7 cellular contexts compared by ENCODE assay signal in genomic region chr1:109687641-109688499, GRCh38.
DNase-seq lines count a peak whose midpoint lies in the region; ATAC-seq lines count a peak whose summit lies in the region.

GSTM1 (plus strand) TSS chr1:109687817; CDS start chr1:109687874, 57 bp downstream.

- peaks cover 14% of the 10 kb centered on the region for H3K36me3 Mint-ChIP-seq in T-helper 2 cell treated with Interferon-gamma antibody and Interleukin-4, amounts not matched to agents 5 μg/mL and 100 μg/mL, for 36 hours (ENCODE audit: low read depth)
- H3K36me3 Mint-ChIP-seq in stimulated activated memory B cell treated with anti-CD40 and anti-IgM and Interleukin-4, amounts not matched to agents 10 μg/mL and 1 μg/mL and 100 μg/mL, for 72 hours, result no peaks in the 10 kb centered on the region

- H3K4me1 Mint-ChIP-seq in T-helper 2 cell treated with Interferon-gamma antibody and Interleukin-4, amounts not matched to agents 5 μg/mL and 100 μg/mL, for 36 hours (ENCODE audit: low read depth), result peaks cover 18% of the 10 kb centered on the region
- H3K4me1 Mint-ChIP-seq in stimulated activated memory B cell treated with anti-CD40 and anti-IgM and Interleukin-4, amounts not matched to agents 10 μg/mL and 1 μg/mL and 100 μg/mL, for 72 hours, result peaks cover 6% of the 10 kb centered on the region

- ATAC-seq in GM18873 (IDR thresholded peaks at IDR 0.05; ENCODE audit: low FRiP score, unreplicated experiment) (peak; percentile 94), HG02642 (IDR thresholded peaks at IDR 0.05; ENCODE audit: poor library complexity, unreplicated experiment) (peak; percentile 98)
- ATAC-seq in stimulated activated memory B cell treated with anti-CD40 and anti-IgM and Interleukin-4, amounts not matched to agents 10 μg/mL and 1 μg/mL and 100 μg/mL, for 72 hours, result peak; percentile 98

- H3K27ac Mint-ChIP-seq in T-helper 2 cell treated with Interferon-gamma antibody and Interleukin-4, amounts not matched to agents 5 μg/mL and 100 μg/mL, for 36 hours, result peak within 1 kb of the TSS; percentile 96
- H3K27ac Mint-ChIP-seq in stimulated activated memory B cell treated with anti-CD40 and anti-IgM and Interleukin-4, amounts not matched to agents 10 μg/mL and 1 μg/mL and 100 μg/mL, for 72 hours, result peak within 1 kb of the TSS; percentile 93

- peak; percentile 88 for DNase-seq in T-helper 2 cell treated with Interferon-gamma antibody and Interleukin-4, amounts not matched to agents 5 μg/mL and 100 μg/mL, for 36 hours (ENCODE audit: low spot score)
- DNase-seq in foreskin melanocyte (peak; percentile 57), LoVo (ENCODE audit: low spot score) (no peak), kidney glomerular epithelial cell (lab: John Stamatoyannopoulos, UW) (no peak)

- no peaks in the 10 kb centered on the region for H3K27me3 Mint-ChIP-seq in T-helper 2 cell treated with Interferon-gamma antibody and Interleukin-4, amounts not matched to agents 5 μg/mL and 100 μg/mL, for 36 hours (ENCODE audit: low read depth)
- H3K27me3 Mint-ChIP-seq in stimulated activated memory B cell treated with anti-CD40 and anti-IgM and Interleukin-4, amounts not matched to agents 10 μg/mL and 1 μg/mL and 100 μg/mL, for 72 hours, result no peaks in the 10 kb centered on the region

- H3K4me3 Mint-ChIP-seq in T-helper 2 cell treated with Interferon-gamma antibody and Interleukin-4, amounts not matched to agents 5 μg/mL and 100 μg/mL, for 36 hours, result peak within 1 kb of the TSS; percentile 91
- H3K4me3 Mint-ChIP-seq in stimulated activated memory B cell treated with anti-CD40 and anti-IgM and Interleukin-4, amounts not matched to agents 10 μg/mL and 1 μg/mL and 100 μg/mL, for 72 hours, result peak within 1 kb of the TSS; percentile 87

- peaks cover 8% of the 10 kb centered on the region for H3K9me3 Mint-ChIP-seq in T-helper 2 cell treated with Interferon-gamma antibody and Interleukin-4, amounts not matched to agents 5 μg/mL and 100 μg/mL, for 36 hours
- H3K9me3 Mint-ChIP-seq in stimulated activated memory B cell treated with anti-CD40 and anti-IgM and Interleukin-4, amounts not matched to agents 10 μg/mL and 1 μg/mL and 100 μg/mL, for 72 hours, result no peaks in the 10 kb centered on the region

Comparison
In these comparisons a context has a peak if more than half of its experiments do, and no peak if none do; other contexts are left out.
1. DNase-seq: peak in T-helper 2 cell treated with Interferon-gamma antibody and Interleukin-4, amounts not matched to agents 5 μg/mL and 100 μg/mL, for 36 hours (single experiment) and foreskin melanocyte (single experiment); none in LoVo (single experiment) and kidney glomerular epithelial cell (single experiment).
2. Peak in every context shown above with its lines, with median percentiles within 50 percentile points of each other: ATAC-seq.